33 cellular contexts compared by ENCODE assay signal in the genomic region with DNA sequence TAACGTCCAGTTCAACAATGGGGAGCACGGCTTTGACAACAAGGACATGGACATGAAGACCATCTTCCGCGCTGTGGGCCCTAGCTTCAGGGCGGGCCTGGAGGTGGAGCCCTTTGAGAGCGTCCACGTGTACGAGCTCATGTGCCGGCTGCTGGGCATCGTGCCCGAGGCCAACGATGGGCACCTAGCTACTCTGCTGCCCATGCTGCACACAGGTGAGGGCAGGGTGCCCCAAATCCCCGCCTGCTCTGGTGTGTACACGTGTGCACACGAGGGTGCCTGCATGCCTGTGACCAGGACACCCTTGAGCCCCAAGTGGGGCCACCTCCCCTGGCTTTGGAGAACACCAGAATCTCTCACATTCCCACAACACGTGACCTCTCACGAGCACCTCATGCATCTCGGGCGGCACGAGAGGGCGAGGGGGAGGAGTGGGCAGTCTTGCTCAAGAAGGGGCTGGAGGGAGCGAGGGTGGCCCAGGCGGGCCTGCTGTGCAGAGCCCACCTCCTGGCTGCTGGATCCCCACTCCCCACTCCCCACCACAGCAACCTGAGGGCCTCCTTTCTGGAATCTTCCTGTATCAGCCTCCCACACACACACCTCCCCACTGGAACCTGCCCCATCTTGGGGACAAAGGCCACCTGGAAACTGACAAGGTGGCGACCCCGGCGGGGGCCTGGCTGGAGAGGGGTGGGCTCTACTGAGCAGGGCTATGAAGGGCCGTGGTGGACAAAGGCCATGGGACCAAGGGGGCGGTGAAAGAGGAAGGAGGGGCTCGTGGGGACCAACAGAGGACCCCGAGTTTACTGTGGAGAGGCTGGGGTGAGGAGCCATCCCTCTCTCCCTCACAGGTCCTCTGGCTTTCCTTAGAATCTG. TPM values are rescaled to one million over a fixed set of nuclear protein-coding genes. Genes with fewer than 3 reads are reported as not detected.
"Had no signal": no experiment of that assay in that cellular context is flagged by ENCODE, and none has a peak within 500 bp of the region (broad histone marks: within the 10 kb centered on the region; RNA-seq: fewer than 3 reads in every experiment).

No MANE protein-coding gene starts in this region.

- H3K4me3 ChIP-seq: heart left ventricle, left ventricle myocardium inferior, lung, neural progenitor cell, pancreas, prostate gland, sigmoid colon, spleen, transverse colon, upper lobe of right lung had no signal

- H3K36me3 ChIP-seq: heart left ventricle, left ventricle myocardium inferior, neural progenitor cell, pancreas, prostate gland, sigmoid colon, spleen, transverse colon, upper lobe of right lung had no signal

- H3K27me3 ChIP-seq: pancreas had no signal

- H3K4me2 ChIP-seq: neural progenitor cell had no signal

- DNase-seq: heart left ventricle; hypothalamus; immature natural killer cell; kidney; left colon; left ventricle myocardium inferior; mesendoderm; naive B cell; natural killer cell; nephron progenitor cell; pancreas; posterior cingulate gyrus; retina; sigmoid colon; small intestine; spleen; stimulated activated CD4-positive, alpha-beta T cell treated with anti-CD3 and anti-CD28 coated beads, Interleukin-4, amount 100 ng/mL, for 24 hours; stimulated activated CD8-positive, alpha-beta memory T cell treated with anti-CD3 and anti-CD28 coated beads, Interleukin-4, amount 100 ng/mL, for 48 hours; stimulated activated naive CD4-positive, alpha-beta T cell treated with Interleukin-2 at 50 U/mL for 16 hours; stimulated activated naive CD8-positive, alpha-beta T cell treated with anti-CD3 and anti-CD28 coated beads, Interleukin-15, amount 100 ng/mL, for 72 hours; substantia nigra; transverse colon; upper lobe of right lung had no signal

- FAIRE-seq: islet of Langerhans, kidney, pancreas, small intestine had no signal

- H3K9me3 ChIP-seq: heart left ventricle, left ventricle myocardium inferior, pancreas, prostate gland, sigmoid colon, spleen, transverse colon, upper lobe of right lung had no signal

- H3K27ac ChIP-seq: heart left ventricle, left ventricle myocardium inferior, neural progenitor cell, prostate gland, sigmoid colon, spleen, transverse colon, upper lobe of right lung had no signal

- H2AFZ ChIP-seq: neural progenitor cell had no signal

RNA-seq across cellular contexts. Expression of a gene that starts 6.5 kb away (rescaled TPM):
- total RNA-seq: heart left ventricle, left ventricle myocardium inferior, lower leg skin, mesothelial cell of epicardium, mononuclear cell, omental fat pad, prostate gland, right cardiac atrium, sigmoid colon, temporal lobe, upper lobe of right lung had no signal
